ENCODE assay signal across 19 cellular contexts in genomic region chr5:59107692-59108091, GRCh38.
DNase-seq lines count a peak whose midpoint lies in the region; ATAC-seq, FAIRE-seq and TF ChIP-seq lines count a peak whose summit lies in the region.
"Had no signal": no experiment of that assay in that cellular context is flagged by ENCODE, and none has a peak within 500 bp of the region (broad histone marks: within the 10 kb centered on the region; RNA-seq: fewer than 3 reads in every experiment).

No MANE protein-coding gene starts in this region.

- no peak overlapping the region for H3K27ac ChIP-seq in K562 (ENCODE audit: extremely low read depth, low read depth, low read length)
- H3K27ac ChIP-seq in stomach, result peak overlapping the region in 4 of 5 donors; percentile 5 to 67 (median 32)
- H3K27ac ChIP-seq: spleen had no signal

- TF ChIP-seq RAD21 in K562 (CRISPR knock-in tag; conservative IDR thresholded peaks at IDR 0.05 in 1 of 2, IDR thresholded peaks at IDR 0.05 in 1 of 2), result no peak

- no peak for ATAC-seq in K562
- ATAC-seq in activated T-cell treated with anti-CD3 and anti-CD28 coated beads, Interleukin-2, amount 50 U/mL, for 4 hours, result no peak
- ATAC-seq: activated CD4-positive, CD25-positive, alpha-beta regulatory T cell treated with anti-CD3 and anti-CD28 coated beads, Interleukin-2, amount 50 U/mL, for 24 hours; Panc1 had no signal

- intact Hi-C loops in activated CD4-positive, alpha-beta T cell treated with anti-CD3 and anti-CD28 coated beads, Interleukin-2, amount 10 ng/mL, durations not matched to agents 24 days and 14 days (cut with micrococcal nuclease), result no loop called here
- intact Hi-C loops in K562 (cut with micrococcal nuclease), result no loop called here
- intact Hi-C loops in stomach (cut with DNase I; ENCODE audit: low total_unique reads), result no loop called here

- no peak overlapping the region for H3K27ac Mint-ChIP-seq in activated CD4-positive, alpha-beta T cell treated with anti-CD3 and anti-CD28 coated beads, Interleukin-2, amount 10 ng/mL, durations not matched to agents 24 days and 14 days
- H3K27ac Mint-ChIP-seq: activated naive CD4-positive, alpha-beta T cell treated with anti-CD3 and anti-CD28 coated beads, Interleukin-2, amount 50 U/mL, for 24 hours had no signal

- H3K4me3 ChIP-seq in K562, result no peak overlapping the region
- H3K4me3 ChIP-seq in stomach, result no peak overlapping the region
- H3K4me3 ChIP-seq: spleen had no signal

- H3K27me3 ChIP-seq in K562 (ENCODE audit: control insufficient read depth in 2 of 2, insufficient read depth in 2 of 2, low read length in 2 of 2), result no peaks in the 10 kb centered on the region
- H3K27me3 ChIP-seq in stomach, result no peaks in the 10 kb centered on the region
- H3K27me3 ChIP-seq: spleen had no signal

- FAIRE-seq in K562 (lab: Jason Lieb, UNC), result no peak
- FAIRE-seq: colon had no signal

- no TSS peak for BruUV-seq in K562 (replicated peaks; lab: Mats Ljungman, UMichigan)

- H3K4me1 ChIP-seq in K562 (replicated peaks in 1 of 2; ENCODE audit: control insufficient read depth in 2 of 2, insufficient read depth in 2 of 2, low read length in 2 of 2) (no peaks in the 10 kb centered on the region), stomach (peaks cover 0 to 36% (median 16%) of the 10 kb centered on the region in 4 donors)
- H3K4me1 ChIP-seq: spleen had no signal

- POLR2A ChIA-PET in K562 (lab: Yijun Ruan, JAX), result no interaction called here

- H3K36me3 Mint-ChIP-seq in activated CD4-positive, alpha-beta T cell treated with anti-CD3 and anti-CD28 coated beads, Interleukin-2, amount 10 ng/mL, durations not matched to agents 24 days and 14 days (ENCODE audit: low read depth), result no peaks in the 10 kb centered on the region
- no peaks in the 10 kb centered on the region for H3K36me3 Mint-ChIP-seq in activated T-cell treated with anti-CD3 and anti-CD28 coated beads, Interleukin-2, amount 50 U/mL, for 4 hours (ENCODE audit: insufficient read depth)
- H3K36me3 Mint-ChIP-seq: activated naive CD4-positive, alpha-beta T cell treated with anti-CD3 and anti-CD28 coated beads, Interleukin-2, amount 50 U/mL, for 24 hours had no signal

- WGBS in K562 (ENCODE audit: insufficient coverage, low coverage, missing lambda C conversion rate), result 0% methylated on average over 2 of the region's 2 CpGs
- WGBS in stomach, 5 donors, result 50 to 61% (median 57%) methylated on average over 2 of the region's 2 CpGs

- no peaks in the 10 kb centered on the region for H4K20me1 ChIP-seq in K562 (replicated peaks; ENCODE audit: control insufficient read depth, insufficient read depth, low read length)

- peak; percentile 54 for DNase-seq in activated CD4-positive, alpha-beta T cell treated with anti-CD3 and anti-CD28 coated beads, Interleukin-2, amount 10 ng/mL, durations not matched to agents 24 days and 14 days
- no peak for DNase-seq in activated CD4-positive, alpha-beta T cell treated with anti-CD3 and anti-CD28 coated beads, Interleukin-2, amount 50 U/mL, for 1 hour
- DNase-seq in K562 (ENCODE audit: extremely low read depth in 1 of 4, low spot score in 3 of 4), result no peak
- peak; percentile 59 for DNase-seq in glomerular visceral epithelial cell (ENCODE audit: extremely low spot score)
- DNase-seq in stomach, result peak; percentile 68
- DNase-seq in activated T-cell treated with anti-CD3 and anti-CD28 coated beads, Interleukin-2, amount 50 U/mL, for 4 hours, result no peak
- no peak for DNase-seq in activated naive CD4-positive, alpha-beta T cell treated with anti-CD3 and anti-CD28 coated beads, Interleukin-2, amount 50 U/mL, for 16 hours
- no peak for DNase-seq in NOMO-1 treated with DMSO at 0.1 percent for 48 hours (lab: John Stamatoyannopoulos, UW; ENCODE audit: unreplicated experiment)
- DNase-seq: activated CD8-positive, alpha-beta memory T cell treated with anti-CD3 and anti-CD28 coated beads, Interleukin-2, amount 50 U/mL, for 4 hours; KG1; mesendoderm; NCI-H1436; NCI-H510A; spleen; T-helper 1 cell had no signal

- no peaks in the 10 kb centered on the region for H3K79me2 ChIP-seq in K562 (ENCODE audit: control insufficient read depth, insufficient read depth, low read length)

- H3K9me1 ChIP-seq in K562 (ENCODE audit: control insufficient read depth, insufficient read depth, low read length), result no peaks in the 10 kb centered on the region

- TF ChIP-seq EP300 in K562 (IDR thresholded peaks at IDR 0.05; ENCODE audit: low read length) (no peak), stomach (IDR thresholded peaks at IDR 0.05) (no peak)

- TF ChIP-seq POLR2A in K562 (conservative IDR thresholded peaks at IDR 0.05) (no peak), stomach (IDR thresholded peaks at IDR 0.05) (no peak)

- TF ChIP-seq CTCF in K562 (IDR thresholded peaks at IDR 0.05 in 2 of 3, conservative IDR thresholded peaks at IDR 0.05 in 1 of 3; ENCODE audit: insufficient read depth in 2 of 3, low read depth in 1 of 3, low read length in 3 of 3) (no peak), stomach (IDR thresholded peaks at IDR 0.05) (no peak)

- in situ Hi-C loops in K562 (cut with MboI), result no loop called here

- no peaks in the 10 kb centered on the region for H3K9me3 ChIP-seq in K562 (replicated peaks; ENCODE audit: control insufficient read depth, insufficient read depth, low read depth, low read length)
- no peaks in the 10 kb centered on the region for H3K9me3 ChIP-seq in stomach
- H3K9me3 ChIP-seq: spleen had no signal

- no peak overlapping the region for H2AFZ ChIP-seq in K562 (ENCODE audit: low read depth, low read length)

- no peak overlapping the region for H3K4me3 Mint-ChIP-seq in activated CD4-positive, alpha-beta T cell treated with anti-CD3 and anti-CD28 coated beads, Interleukin-2, amount 10 ng/mL, durations not matched to agents 24 days and 14 days
- no peak overlapping the region for H3K4me3 Mint-ChIP-seq in activated T-cell treated with anti-CD3 and anti-CD28 coated beads, Interleukin-2, amount 50 U/mL, for 4 hours
- H3K4me3 Mint-ChIP-seq: activated naive CD4-positive, alpha-beta T cell treated with anti-CD3 and anti-CD28 coated beads, Interleukin-2, amount 50 U/mL, for 24 hours had no signal

- H3K4me2 ChIP-seq in K562 (ENCODE audit: insufficient read depth, low read length), result no peak overlapping the region

- H3K9me3 Mint-ChIP-seq in activated CD4-positive, alpha-beta T cell treated with anti-CD3 and anti-CD28 coated beads, Interleukin-2, amount 10 ng/mL, durations not matched to agents 24 days and 14 days, result peaks cover 27% of the 10 kb centered on the region
- no peaks in the 10 kb centered on the region for H3K9me3 Mint-ChIP-seq in activated T-cell treated with anti-CD3 and anti-CD28 coated beads, Interleukin-2, amount 50 U/mL, for 4 hours
- H3K9me3 Mint-ChIP-seq: activated naive CD4-positive, alpha-beta T cell treated with anti-CD3 and anti-CD28 coated beads, Interleukin-2, amount 50 U/mL, for 24 hours had no signal

- H3K36me3 ChIP-seq in K562 (ENCODE audit: control insufficient read depth, insufficient read depth, low read length), result no peaks in the 10 kb centered on the region
- H3K36me3 ChIP-seq in stomach, result no peaks in the 10 kb centered on the region
- H3K36me3 ChIP-seq: spleen had no signal

- CTCF ChIA-PET in K562 (lab: Yijun Ruan, JAX; ENCODE audit: low intra/inter-chr PET ratio), result no interaction called here

- H3K27me3 Mint-ChIP-seq in activated CD4-positive, alpha-beta T cell treated with anti-CD3 and anti-CD28 coated beads, Interleukin-2, amount 10 ng/mL, durations not matched to agents 24 days and 14 days, result no peaks in the 10 kb centered on the region
- H3K27me3 Mint-ChIP-seq in activated T-cell treated with anti-CD3 and anti-CD28 coated beads, Interleukin-2, amount 50 U/mL, for 4 hours (ENCODE audit: low read depth), result no peaks in the 10 kb centered on the region
- H3K27me3 Mint-ChIP-seq: activated naive CD4-positive, alpha-beta T cell treated with anti-CD3 and anti-CD28 coated beads, Interleukin-2, amount 50 U/mL, for 24 hours had no signal

- H3K4me1 Mint-ChIP-seq in activated CD4-positive, alpha-beta T cell treated with anti-CD3 and anti-CD28 coated beads, Interleukin-2, amount 10 ng/mL, durations not matched to agents 24 days and 14 days, result peaks cover 41% of the 10 kb centered on the region
- H3K4me1 Mint-ChIP-seq in activated T-cell treated with anti-CD3 and anti-CD28 coated beads, Interleukin-2, amount 50 U/mL, for 4 hours (ENCODE audit: low read depth), result peaks cover 10% of the 10 kb centered on the region

- no peak overlapping the region for H3K9ac ChIP-seq in K562 (ENCODE audit: insufficient read depth in 1 of 2, low read depth in 2 of 2, low read length in 2 of 2)

TF ChIP-seq in K562, 482 proteins besides CTCF, POLR2A, EP300 and RAD21:
- peak; percentile 88 for TF ChIP-seq NFIC (IDR thresholded peaks at IDR 0.05)
- no peak for TF ChIP-seq FOXJ2 (tag; IDR thresholded peaks at IDR 0.05)
- TF ChIP-seq ZNF766 (CRISPR knock-in tag; conservative IDR thresholded peaks at IDR 0.05), result no peak
- TF ChIP-seq FIP1L1 (IDR thresholded peaks at IDR 0.05; ENCODE audit: low read depth, low read length, poor library complexity, severe bottlenecking), result no peak
- peak; percentile 64 for TF ChIP-seq NFIX (CRISPR knock-in tag; IDR thresholded peaks at IDR 0.05; ENCODE audit: low read depth)
- TF ChIP-seq ZBTB9 (CRISPR knock-in tag; IDR thresholded peaks at IDR 0.05), result no peak
- no peak for TF ChIP-seq CEBPB (tag; IDR thresholded peaks at IDR 0.05)

Comparison
In these comparisons a context has a peak if more than half of its experiments do, and no peak if none do; other contexts are left out.
1. DNase-seq: peak in activated CD4-positive, alpha-beta T cell treated with anti-CD3 and anti-CD28 coated beads, Interleukin-2, amount 10 ng/mL, durations not matched to agents 24 days and 14 days (single experiment), glomerular visceral epithelial cell (single experiment) and stomach (single experiment); none in activated CD4-positive, alpha-beta T cell treated with anti-CD3 and anti-CD28 coated beads, Interleukin-2, amount 50 U/mL, for 1 hour (single experiment), K562 (0 of 4), activated T-cell treated with anti-CD3 and anti-CD28 coated beads, Interleukin-2, amount 50 U/mL, for 4 hours (single experiment), activated naive CD4-positive, alpha-beta T cell treated with anti-CD3 and anti-CD28 coated beads, Interleukin-2, amount 50 U/mL, for 16 hours (single experiment) and NOMO-1 treated with DMSO at 0.1 percent for 48 hours (single experiment).